ENCODE assay signal across 25 cellular contexts in the genomic region with DNA sequence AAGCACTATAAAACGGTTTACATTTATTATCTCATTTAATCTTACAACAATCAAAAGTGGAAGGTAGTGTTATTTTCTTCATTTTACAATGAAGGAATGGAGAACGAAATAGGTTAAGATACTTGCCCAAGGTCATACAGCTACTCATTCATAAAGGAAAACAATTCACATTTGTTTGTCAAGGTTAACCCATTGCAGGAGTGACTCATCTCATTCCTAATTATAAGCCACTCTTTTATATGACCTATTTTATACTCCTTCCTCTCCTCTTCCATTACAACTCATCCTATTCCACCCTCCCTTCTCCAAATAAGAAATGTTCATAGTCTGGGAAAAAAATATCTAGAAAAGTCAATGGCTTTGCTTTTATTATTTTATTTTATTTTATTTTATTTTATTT. TPM values are rescaled to one million over a fixed set of nuclear protein-coding genes. Genes with fewer than 3 reads are reported as not detected.
"Had no signal": no experiment of that assay in that cellular context is flagged by ENCODE, and none has a peak within 500 bp of the region (broad histone marks: within the 10 kb centered on the region; RNA-seq: fewer than 3 reads in every experiment).

No MANE protein-coding gene starts in this region.

- H3K4me2 ChIP-seq: hepatocyte had no signal

- H3K4me1 ChIP-seq: prostate gland, sigmoid colon, spleen, suprapubic skin, tibial artery, upper lobe of right lung had no signal

- H2AFZ ChIP-seq: hepatocyte had no signal

- H3K27ac ChIP-seq: hepatocyte, left ventricle myocardium inferior, ovary, prostate gland, sigmoid colon, spleen, suprapubic skin, thoracic aorta, tibial artery, upper lobe of right lung had no signal

- ATAC-seq: mucosa of descending colon; naive thymus-derived CD4-positive, alpha-beta T cell; natural killer cell treated with Interleukin-12 subunit alpha and Interleukin-12 subunit beta and Interleukin-15 and Interleukin-18, amount 100 ng/mL, for 72 hours; right cardiac atrium; stimulated activated effector memory CD8-positive, alpha-beta T cell treated with anti-CD3 and anti-CD28 coated beads, Interleukin-12 subunit alpha, Interleukin-12 subunit beta, amount 100 ng/mL, for 72 hours; upper lobe of right lung had no signal

- H3K27me3 ChIP-seq: hepatocyte, ovary, sigmoid colon, spleen, suprapubic skin, tibial artery, upper lobe of right lung had no signal

- DNase-seq: islet precursor cell; left ventricle myocardium inferior; midbrain; mucosa of descending colon; naive thymus-derived CD4-positive, alpha-beta T cell; ovary; retina; right cardiac atrium; sigmoid colon; small intestine; spleen; stimulated activated CD4-positive, alpha-beta T cell treated with anti-CD3 and anti-CD28 coated beads, Interleukin-4, amount 100 ng/mL, for 24 hours; stimulated activated naive CD4-positive, alpha-beta T cell; tibial artery; trophoblast cell; upper lobe of right lung had no signal

- H3K79me2 ChIP-seq: hepatocyte had no signal

- H3K36me3 ChIP-seq: left ventricle myocardium inferior, ovary, prostate gland, sigmoid colon, spleen, suprapubic skin, thoracic aorta, tibial artery, upper lobe of right lung had no signal

- H3K9me3 ChIP-seq: left ventricle myocardium inferior, mucosa of descending colon, ovary, prostate gland, sigmoid colon, spleen, suprapubic skin, thoracic aorta, tibial artery, upper lobe of right lung had no signal

- H3K4me3 ChIP-seq: hepatocyte, left ventricle myocardium inferior, lung, mucosa of descending colon, ovary, prostate gland, sigmoid colon, spleen, suprapubic skin, thoracic aorta, tibial artery, upper lobe of right lung had no signal

- FAIRE-seq: small intestine, urothelium cell line had no signal

RNA-seq across cellular contexts. Expression of a gene that starts 29.6 kb away (rescaled TPM):
- total RNA-seq: kidney epithelial cell; natural killer cell treated with Interleukin-12 subunit alpha and Interleukin-12 subunit beta and Interleukin-15 and Interleukin-18, amount 100 ng/mL, for 72 hours had no signal
